Comparison of ENCODE assay signal across 1 cellular context in the genomic region with DNA sequence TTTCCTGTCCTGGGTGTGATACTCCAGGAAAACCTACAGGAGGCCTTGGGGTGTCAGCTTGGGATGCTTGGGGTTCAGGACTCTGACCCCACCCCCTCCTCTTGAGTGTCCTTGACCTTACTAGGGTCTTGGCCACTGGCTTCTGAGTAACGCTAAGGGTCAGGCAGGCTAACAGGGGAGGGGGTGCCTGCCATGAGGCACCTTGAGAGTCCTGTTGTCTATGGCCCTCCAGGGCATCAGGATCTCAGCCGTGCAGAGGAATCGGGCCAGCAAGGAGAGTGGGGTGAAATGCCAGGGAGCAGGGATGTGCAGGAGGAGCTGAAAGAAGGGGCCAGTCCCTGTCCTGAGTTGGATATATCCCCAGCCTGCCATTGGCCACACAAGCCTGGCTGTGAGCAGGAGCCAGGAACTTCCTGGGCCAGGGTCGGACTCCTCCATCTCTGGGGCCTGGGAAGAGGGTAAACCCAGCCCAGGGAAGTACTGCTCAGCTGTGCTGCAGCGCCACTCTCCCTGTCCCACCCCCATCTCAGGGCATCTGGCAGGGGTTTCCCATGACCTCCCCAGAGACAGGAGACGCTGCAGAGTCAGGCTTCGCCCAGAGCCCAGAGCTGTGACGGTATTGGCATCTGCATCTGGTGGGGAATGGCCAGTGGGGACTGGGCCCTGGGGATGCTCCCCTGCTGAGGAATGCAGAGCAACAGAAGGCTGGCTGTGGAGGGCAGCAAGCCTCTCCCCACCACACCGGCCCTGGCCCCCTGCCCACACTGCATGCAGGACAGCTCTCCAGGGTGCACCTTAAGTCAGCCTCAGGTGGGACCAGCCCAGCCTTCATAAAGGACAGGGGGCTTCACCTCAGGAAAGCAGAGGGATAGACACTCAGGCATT.
TF ChIP-seq lines count a peak whose summit lies in the region.

No MANE protein-coding gene starts in this region.

TF ChIP-seq in H1, 55 proteins besides CTCF, POLR2A, EP300 and RAD21:
- TF ChIP-seq CHD1 (IDR thresholded peaks at IDR 0.05; ENCODE audit: low read depth, low read length), result no peak
- no peak for TF ChIP-seq NRF1 (IDR thresholded peaks at IDR 0.05; ENCODE audit: low read depth, low read length)
- TF ChIP-seq SRF (IDR thresholded peaks at IDR 0.05; ENCODE audit: low read depth, low read length), result no peak
- no peak for TF ChIP-seq ZNF274 (IDR thresholded peaks at IDR 0.05; ENCODE audit: borderline replicate concordance, extremely low read depth, low read length)
- TF ChIP-seq RNF2 (IDR thresholded peaks at IDR 0.05; ENCODE audit: borderline replicate concordance, low read depth, low read length, missing control alignments, poor library complexity, severe bottlenecking), result no peak
- TF ChIP-seq, protein P1, sequence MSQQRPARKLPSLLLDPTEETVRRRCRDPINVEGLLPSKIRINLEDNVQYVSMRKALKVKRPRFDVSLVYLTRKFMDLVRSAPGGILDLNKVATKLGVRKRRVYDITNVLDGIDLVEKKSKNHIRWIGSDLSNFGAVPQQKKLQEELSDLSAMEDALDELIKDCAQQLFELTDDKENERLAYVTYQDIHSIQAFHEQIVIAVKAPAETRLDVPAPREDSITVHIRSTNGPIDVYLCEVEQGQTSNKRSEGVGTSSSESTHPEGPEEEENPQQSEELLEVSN (IDR thresholded peaks at IDR 0.05), result no peak
- no peak for TF ChIP-seq CHD2 (IDR thresholded peaks at IDR 0.05; ENCODE audit: low read length)
- TF ChIP-seq CBX5 (IDR thresholded peaks at IDR 0.05; ENCODE audit: low read depth, low read length), result no peak
- no peak for TF ChIP-seq MAFK (IDR thresholded peaks at IDR 0.05; ENCODE audit: low read depth, low read length)
- no peak for TF ChIP-seq SIRT6 (IDR thresholded peaks at IDR 0.05; ENCODE audit: low read length)
- TF ChIP-seq GABPA (IDR thresholded peaks at IDR 0.05; ENCODE audit: borderline replicate concordance, insufficient read depth, low read length), result no peak
- TF ChIP-seq RFX5 (IDR thresholded peaks at IDR 0.05; ENCODE audit: borderline replicate concordance, low read depth, low read length), result no peak
- TF ChIP-seq TAF1 (IDR thresholded peaks at IDR 0.05; ENCODE audit: low read depth, low read length), result no peak
- TF ChIP-seq, protein P2, sequence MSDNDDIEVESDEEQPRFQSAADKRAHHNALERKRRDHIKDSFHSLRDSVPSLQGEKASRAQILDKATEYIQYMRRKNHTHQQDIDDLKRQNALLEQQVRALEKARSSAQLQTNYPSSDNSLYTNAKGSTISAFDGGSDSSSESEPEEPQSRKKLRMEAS (IDR thresholded peaks at IDR 0.05), result no peak
- no peak for TF ChIP-seq SUZ12 (IDR thresholded peaks at IDR 0.05; ENCODE audit: low read length)
- TF ChIP-seq, protein P3, sequence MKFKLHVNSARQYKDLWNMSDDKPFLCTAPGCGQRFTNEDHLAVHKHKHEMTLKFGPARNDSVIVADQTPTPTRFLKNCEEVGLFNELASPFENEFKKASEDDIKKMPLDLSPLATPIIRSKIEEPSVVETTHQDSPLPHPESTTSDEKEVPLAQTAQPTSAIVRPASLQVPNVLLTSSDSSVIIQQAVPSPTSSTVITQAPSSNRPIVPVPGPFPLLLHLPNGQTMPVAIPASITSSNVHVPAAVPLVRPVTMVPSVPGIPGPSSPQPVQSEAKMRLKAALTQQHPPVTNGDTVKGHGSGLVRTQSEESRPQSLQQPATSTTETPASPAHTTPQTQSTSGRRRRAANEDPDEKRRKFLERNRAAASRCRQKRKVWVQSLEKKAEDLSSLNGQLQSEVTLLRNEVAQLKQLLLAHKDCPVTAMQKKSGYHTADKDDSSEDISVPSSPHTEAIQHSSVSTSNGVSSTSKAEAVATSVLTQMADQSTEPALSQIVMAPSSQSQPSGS (IDR thresholded peaks at IDR 0.05; ENCODE audit: low read length), result no peak
- no peak for TF ChIP-seq SIN3A (conservative IDR thresholded peaks at IDR 0.05 in 1 of 2, IDR thresholded peaks at IDR 0.05 in 1 of 2; ENCODE audit: low read depth in 1 of 2, low read length in 2 of 2)
- TF ChIP-seq RXRA (IDR thresholded peaks at IDR 0.05; ENCODE audit: insufficient read depth, low read depth, low read length), result no peak
- no peak for TF ChIP-seq CBX8 (IDR thresholded peaks at IDR 0.05; ENCODE audit: borderline replicate concordance, low read depth, low read length)
- no peak for TF ChIP-seq BACH1 (IDR thresholded peaks at IDR 0.05; ENCODE audit: low read length)
